ENCODE assay signal across 1 cellular context in genomic region chr2:234550511-234551107, GRCh38.
TF ChIP-seq lines count a peak whose summit lies in the region.

No MANE protein-coding gene starts in this region.

TF ChIP-seq in HepG2, 621 proteins besides CTCF, POLR2A, EP300 and RAD21 (continued from another document and continues in another):
- TF ChIP-seq PRDM10 (CRISPR knock-in tag; IDR thresholded peaks at IDR 0.05; ENCODE audit: low read depth) (0 out of 2 replicates have a peak, but pooled peaks have one; percentile 39), ZNF207 (IDR thresholded peaks at IDR 0.05; ENCODE audit: borderline replicate concordance) (no peak), RNF2 (conservative IDR thresholded peaks at IDR 0.05; ENCODE audit: low read depth) (no peak), ZFP1 (CRISPR knock-in tag; IDR thresholded peaks at IDR 0.05) (0 out of 2 replicates have a peak, but pooled peaks have one; percentile 49), IRX3 (CRISPR knock-in tag; IDR thresholded peaks at IDR 0.05; ENCODE audit: borderline replicate concordance, low read depth) (no peak), CREB1 (IDR thresholded peaks at IDR 0.05) (no peak), CREB1 (CRISPR knock-in tag; IDR thresholded peaks at IDR 0.05) (no peak), TAF15 (IDR thresholded peaks at IDR 0.05; ENCODE audit: low read depth, low read length, poor library complexity, severe bottlenecking) (no peak), HBP1 (CRISPR knock-in tag; IDR thresholded peaks at IDR 0.05; ENCODE audit: low read depth) (no peak), ZNF143 (CRISPR knock-in tag; IDR thresholded peaks at IDR 0.05) (no peak), MED8 (CRISPR knock-in tag; IDR thresholded peaks at IDR 0.05; ENCODE audit: insufficient replicate concordance) (no peak), EED (CRISPR knock-in tag; IDR thresholded peaks at IDR 0.05) (no peak), ZBTB7B (CRISPR knock-in tag; IDR thresholded peaks at IDR 0.05) (0 out of 2 replicates have a peak, but pooled peaks have one; percentile 33), LCORL (IDR thresholded peaks at IDR 0.05) (no peak), LCORL (CRISPR knock-in tag; IDR thresholded peaks at IDR 0.05) (peak; percentile 60), MLX (CRISPR knock-in tag; IDR thresholded peaks at IDR 0.05) (no peak; the same call in 1 of the 2 replicates), ZNF724P (CRISPR knock-in tag; IDR thresholded peaks at IDR 0.05; ENCODE audit: borderline replicate concordance) (no peak), FOXA1 (IDR thresholded peaks at IDR 0.05) (no peak), FOXA1 (CRISPR knock-in tag; IDR thresholded peaks at IDR 0.05) (no peak), FOXK1 (CRISPR knock-in tag; IDR thresholded peaks at IDR 0.05; ENCODE audit: borderline replicate concordance, low read depth) (no peak), GMEB1 (CRISPR knock-in tag; IDR thresholded peaks at IDR 0.05; ENCODE audit: borderline replicate concordance) (no peak), ZNF660 (CRISPR knock-in tag; IDR thresholded peaks at IDR 0.05; ENCODE audit: borderline replicate concordance, low read depth) (no peak), ZNF264 (CRISPR knock-in tag; IDR thresholded peaks at IDR 0.05) (no peak), ZBTB7A (CRISPR knock-in tag; IDR thresholded peaks at IDR 0.05) (0 out of 2 replicates have a peak, but pooled peaks have one; percentile 50), ETV5 (CRISPR knock-in tag; IDR thresholded peaks at IDR 0.05; ENCODE audit: borderline replicate concordance) (peak; percentile 23; the same call in 1 of the 2 replicates), ZNF670 (CRISPR knock-in tag; IDR thresholded peaks at IDR 0.05; ENCODE audit: borderline replicate concordance) (no peak), BRCA1 (CRISPR knock-in tag; IDR thresholded peaks at IDR 0.05) (no peak), ZBTB25 (CRISPR knock-in tag; IDR thresholded peaks at IDR 0.05) (0 out of 2 replicates have a peak, but pooled peaks have one; percentile 59), TGIF2 (CRISPR knock-in tag; IDR thresholded peaks at IDR 0.05) (no peak), MAZ (IDR thresholded peaks at IDR 0.05; ENCODE audit: borderline replicate concordance, low read depth, low read length) (no peak), MAZ (CRISPR knock-in tag; IDR thresholded peaks at IDR 0.05; ENCODE audit: low read depth) (0 out of 2 replicates have a peak, but pooled peaks have one; percentile 66), GATAD2A (CRISPR knock-in tag; IDR thresholded peaks at IDR 0.05) (peak; percentile 69), NCOR1 (IDR thresholded peaks at IDR 0.05; ENCODE audit: borderline replicate concordance, low read length) (no peak), ZMYM4 (CRISPR knock-in tag; IDR thresholded peaks at IDR 0.05) (peak; percentile 60; the same call in 1 of the 2 replicates), ZNF703 (CRISPR knock-in tag; IDR thresholded peaks at IDR 0.05; ENCODE audit: borderline replicate concordance) (no peak), HNRNPUL1 (IDR thresholded peaks at IDR 0.05; ENCODE audit: low read depth, low read length) (no peak), HMG20A (CRISPR knock-in tag; IDR thresholded peaks at IDR 0.05; ENCODE audit: borderline replicate concordance) (0 out of 2 replicates have a peak, but pooled peaks have one; percentile 22), ZNF556 (CRISPR knock-in tag; IDR thresholded peaks at IDR 0.05; ENCODE audit: borderline replicate concordance) (no peak)
- TF ChIP-seq, protein P1, sequence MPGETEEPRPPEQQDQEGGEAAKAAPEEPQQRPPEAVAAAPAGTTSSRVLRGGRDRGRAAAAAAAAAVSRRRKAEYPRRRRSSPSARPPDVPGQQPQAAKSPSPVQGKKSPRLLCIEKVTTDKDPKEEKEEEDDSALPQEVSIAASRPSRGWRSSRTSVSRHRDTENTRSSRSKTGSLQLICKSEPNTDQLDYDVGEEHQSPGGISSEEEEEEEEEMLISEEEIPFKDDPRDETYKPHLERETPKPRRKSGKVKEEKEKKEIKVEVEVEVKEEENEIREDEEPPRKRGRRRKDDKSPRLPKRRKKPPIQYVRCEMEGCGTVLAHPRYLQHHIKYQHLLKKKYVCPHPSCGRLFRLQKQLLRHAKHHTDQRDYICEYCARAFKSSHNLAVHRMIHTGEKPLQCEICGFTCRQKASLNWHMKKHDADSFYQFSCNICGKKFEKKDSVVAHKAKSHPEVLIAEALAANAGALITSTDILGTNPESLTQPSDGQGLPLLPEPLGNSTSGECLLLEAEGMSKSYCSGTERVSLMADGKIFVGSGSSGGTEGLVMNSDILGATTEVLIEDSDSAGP (CRISPR knock-in tag; IDR thresholded peaks at IDR 0.05; ENCODE audit: borderline replicate concordance) = peak; percentile 37; the same call in 1 of the 2 replicates
- TF ChIP-seq, protein P2, sequence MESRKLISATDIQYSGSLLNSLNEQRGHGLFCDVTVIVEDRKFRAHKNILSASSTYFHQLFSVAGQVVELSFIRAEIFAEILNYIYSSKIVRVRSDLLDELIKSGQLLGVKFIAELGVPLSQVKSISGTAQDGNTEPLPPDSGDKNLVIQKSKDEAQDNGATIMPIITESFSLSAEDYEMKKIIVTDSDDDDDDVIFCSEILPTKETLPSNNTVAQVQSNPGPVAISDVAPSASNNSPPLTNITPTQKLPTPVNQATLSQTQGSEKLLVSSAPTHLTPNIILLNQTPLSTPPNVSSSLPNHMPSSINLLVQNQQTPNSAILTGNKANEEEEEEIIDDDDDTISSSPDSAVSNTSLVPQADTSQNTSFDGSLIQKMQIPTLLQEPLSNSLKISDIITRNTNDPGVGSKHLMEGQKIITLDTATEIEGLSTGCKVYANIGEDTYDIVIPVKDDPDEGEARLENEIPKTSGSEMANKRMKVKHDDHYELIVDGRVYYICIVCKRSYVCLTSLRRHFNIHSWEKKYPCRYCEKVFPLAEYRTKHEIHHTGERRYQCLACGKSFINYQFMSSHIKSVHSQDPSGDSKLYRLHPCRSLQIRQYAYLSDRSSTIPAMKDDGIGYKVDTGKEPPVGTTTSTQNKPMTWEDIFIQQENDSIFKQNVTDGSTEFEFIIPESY (CRISPR knock-in tag; IDR thresholded peaks at IDR 0.05) = peak; percentile 66; the same call in 1 of the 2 replicates
- TF ChIP-seq, protein P3, sequence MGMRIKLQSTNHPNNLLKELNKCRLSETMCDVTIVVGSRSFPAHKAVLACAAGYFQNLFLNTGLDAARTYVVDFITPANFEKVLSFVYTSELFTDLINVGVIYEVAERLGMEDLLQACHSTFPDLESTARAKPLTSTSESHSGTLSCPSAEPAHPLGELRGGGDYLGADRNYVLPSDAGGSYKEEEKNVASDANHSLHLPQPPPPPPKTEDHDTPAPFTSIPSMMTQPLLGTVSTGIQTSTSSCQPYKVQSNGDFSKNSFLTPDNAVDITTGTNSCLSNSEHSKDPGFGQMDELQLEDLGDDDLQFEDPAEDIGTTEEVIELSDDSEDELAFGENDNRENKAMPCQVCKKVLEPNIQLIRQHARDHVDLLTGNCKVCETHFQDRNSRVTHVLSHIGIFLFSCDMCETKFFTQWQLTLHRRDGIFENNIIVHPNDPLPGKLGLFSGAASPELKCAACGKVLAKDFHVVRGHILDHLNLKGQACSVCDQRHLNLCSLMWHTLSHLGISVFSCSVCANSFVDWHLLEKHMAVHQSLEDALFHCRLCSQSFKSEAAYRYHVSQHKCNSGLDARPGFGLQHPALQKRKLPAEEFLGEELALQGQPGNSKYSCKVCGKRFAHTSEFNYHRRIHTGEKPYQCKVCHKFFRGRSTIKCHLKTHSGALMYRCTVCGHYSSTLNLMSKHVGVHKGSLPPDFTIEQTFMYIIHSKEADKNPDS (CRISPR knock-in tag; IDR thresholded peaks at IDR 0.05) = no peak
- TF ChIP-seq, protein P4, sequence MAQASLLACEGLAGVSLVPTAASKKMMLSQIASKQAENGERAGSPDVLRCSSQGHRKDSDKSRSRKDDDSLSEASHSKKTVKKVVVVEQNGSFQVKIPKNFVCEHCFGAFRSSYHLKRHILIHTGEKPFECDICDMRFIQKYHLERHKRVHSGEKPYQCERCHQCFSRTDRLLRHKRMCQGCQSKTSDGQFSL (CRISPR knock-in tag; IDR thresholded peaks at IDR 0.05) = no peak; the same call in 1 of the 2 replicates
- TF ChIP-seq, protein P5, sequence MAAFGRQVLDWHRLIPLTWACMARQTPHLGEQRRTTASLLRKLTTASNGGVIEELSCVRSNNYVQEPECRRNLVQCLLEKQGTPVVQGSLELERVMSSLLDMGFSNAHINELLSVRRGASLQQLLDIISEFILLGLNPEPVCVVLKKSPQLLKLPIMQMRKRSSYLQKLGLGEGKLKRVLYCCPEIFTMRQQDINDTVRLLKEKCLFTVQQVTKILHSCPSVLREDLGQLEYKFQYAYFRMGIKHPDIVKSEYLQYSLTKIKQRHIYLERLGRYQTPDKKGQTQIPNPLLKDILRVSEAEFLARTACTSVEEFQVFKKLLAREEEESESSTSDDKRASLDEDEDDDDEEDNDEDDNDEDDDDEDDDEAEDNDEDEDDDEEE (CRISPR knock-in tag; IDR thresholded peaks at IDR 0.05) = no peak
- TF ChIP-seq, protein P6, sequence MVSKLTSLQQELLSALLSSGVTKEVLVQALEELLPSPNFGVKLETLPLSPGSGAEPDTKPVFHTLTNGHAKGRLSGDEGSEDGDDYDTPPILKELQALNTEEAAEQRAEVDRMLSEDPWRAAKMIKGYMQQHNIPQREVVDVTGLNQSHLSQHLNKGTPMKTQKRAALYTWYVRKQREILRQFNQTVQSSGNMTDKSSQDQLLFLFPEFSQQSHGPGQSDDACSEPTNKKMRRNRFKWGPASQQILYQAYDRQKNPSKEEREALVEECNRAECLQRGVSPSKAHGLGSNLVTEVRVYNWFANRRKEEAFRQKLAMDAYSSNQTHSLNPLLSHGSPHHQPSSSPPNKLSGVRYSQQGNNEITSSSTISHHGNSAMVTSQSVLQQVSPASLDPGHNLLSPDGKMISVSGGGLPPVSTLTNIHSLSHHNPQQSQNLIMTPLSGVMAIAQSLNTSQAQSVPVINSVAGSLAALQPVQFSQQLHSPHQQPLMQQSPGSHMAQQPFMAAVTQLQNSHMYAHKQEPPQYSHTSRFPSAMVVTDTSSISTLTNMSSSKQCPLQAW (CRISPR knock-in tag; IDR thresholded peaks at IDR 0.05) = peak; percentile 80
- TF ChIP-seq, protein P7, sequence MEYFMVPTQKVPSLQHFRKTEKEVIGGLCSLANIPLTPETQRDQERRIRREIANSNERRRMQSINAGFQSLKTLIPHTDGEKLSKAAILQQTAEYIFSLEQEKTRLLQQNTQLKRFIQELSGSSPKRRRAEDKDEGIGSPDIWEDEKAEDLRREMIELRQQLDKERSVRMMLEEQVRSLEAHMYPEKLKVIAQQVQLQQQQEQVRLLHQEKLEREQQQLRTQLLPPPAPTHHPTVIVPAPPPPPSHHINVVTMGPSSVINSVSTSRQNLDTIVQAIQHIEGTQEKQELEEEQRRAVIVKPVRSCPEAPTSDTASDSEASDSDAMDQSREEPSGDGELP (IDR thresholded peaks at IDR 0.05; ENCODE audit: borderline replicate concordance, low read depth) = no peak
